Comparison of ENCODE assay signal across 16 cellular contexts in genomic region chr10:76285012-76285411, GRCh38.
DNase-seq lines count a peak whose midpoint lies in the region; ATAC-seq and TF ChIP-seq lines count a peak whose summit lies in the region.
"Had no signal": no experiment of that assay in that cellular context is flagged by ENCODE, and none has a peak within 500 bp of the region (broad histone marks: within the 10 kb centered on the region; RNA-seq: fewer than 3 reads in every experiment).

No MANE protein-coding gene starts in this region.

- H3K18ac ChIP-seq in IMR-90 (ENCODE audit: low read depth, low read length), result peak overlapping the region; percentile 90; the same call in 1 of the 2 replicates

- intact Hi-C loops in IMR-90 (cut with micrococcal nuclease), result no loop called here

- peak overlapping the region; percentile 12; the same call in 1 of the 2 replicates for H4K91ac ChIP-seq in IMR-90 (ENCODE audit: insufficient read depth, low read depth, low read length)

- ATAC-seq in IMR-90 (ENCODE audit: low read depth) (peak; percentile 83), GM21515 (IDR thresholded peaks at IDR 0.05; ENCODE audit: unreplicated experiment) (no peak), GM21825 (IDR thresholded peaks at IDR 0.05; ENCODE audit: unreplicated experiment) (no peak), HG03175 (IDR thresholded peaks at IDR 0.05; ENCODE audit: unreplicated experiment) (no peak)
- ATAC-seq: WTC11 had no signal

- H3K36me3 ChIP-seq in IMR-90 (ENCODE audit: control insufficient read depth, insufficient read depth, low read length), result no peaks in the 10 kb centered on the region
- H3K36me3 ChIP-seq: BLaER1 treated with 17β-estradiol and CSF1 and Interleukin-3, amounts not matched to agents 10 nM and 100 nM; esophagus squamous epithelium; HAP-1; tibial artery had no signal

- H4K20me1 ChIP-seq in IMR-90 (ENCODE audit: insufficient read depth, low read length), result no peaks in the 10 kb centered on the region
- H4K20me1 ChIP-seq: BLaER1 treated with 17β-estradiol and CSF1 and Interleukin-3, amounts not matched to agents 10 nM and 100 nM had no signal

- H3K9me3 ChIP-seq in IMR-90 (ENCODE audit: control insufficient read depth, insufficient read depth, low read length), result no peaks in the 10 kb centered on the region
- H3K9me3 ChIP-seq: esophagus squamous epithelium, HAP-1, tibial artery had no signal

- CTCF ChIA-PET in IMR-90 (lab: Yijun Ruan, JAX), result no interaction called here

- BruUV-seq in IMR-90 (replicated peaks; lab: Mats Ljungman, UMichigan), result no TSS peak

- POLR2A ChIA-PET in IMR-90 (lab: Charles Lee; ENCODE audit: unreplicated experiment), result interaction anchor here (0.5 kb wide), 1 partner anchor 247 kb away, joined by 3 read pairs; no protein-coding TSS in a partner anchor

- no peak overlapping the region for H2AFZ ChIP-seq in IMR-90 (replicated peaks; ENCODE audit: low read length, poor library complexity)

- peak overlapping the region; percentile 51; the same call in 1 of the 2 replicates for H3K4ac ChIP-seq in IMR-90 (ENCODE audit: low read depth, low read length)

- no peak for TF ChIP-seq RAD21 in IMR-90 (IDR thresholded peaks at IDR 0.05; ENCODE audit: low read length)

- H2BK15ac ChIP-seq in IMR-90 (ENCODE audit: low read depth, low read length), result peak overlapping the region; percentile 49; the same call in 1 of the 3 replicates

- 0 out of 2 replicates have a peak overlapping the region, but pooled peaks have one; percentile 15 for H3K14ac ChIP-seq in IMR-90 (replicated peaks; ENCODE audit: low read depth, low read length)

- H3K27me3 ChIP-seq in IMR-90 (ENCODE audit: control insufficient read depth, insufficient read depth, low read length), result no peaks in the 10 kb centered on the region
- H3K27me3 ChIP-seq: BLaER1 treated with 17β-estradiol and CSF1 and Interleukin-3, amounts not matched to agents 10 nM and 100 nM; esophagus squamous epithelium; tibial artery had no signal

- dilution Hi-C loops in IMR-90 (cut with HindIII; ENCODE audit: low sequenced_read_pairs, unreplicated experiment), result no loop called here

- H2AK9ac ChIP-seq in IMR-90 (replicated peaks; ENCODE audit: low read depth, low read length, poor library complexity), result no peak overlapping the region

- WGBS in IMR-90 (ENCODE audit: extremely low coverage in 2 of 2, insufficient read length in 1 of 2), 2 experiments, result no CpG with 5 or more reads among the region's 1 CpG

- peak overlapping the region; percentile 82 for H2BK120ac ChIP-seq in IMR-90 (ENCODE audit: low read depth, low read length)

- H3K4me2 ChIP-seq in IMR-90 (ENCODE audit: low read depth, low read length), result no peak overlapping the region
- H3K4me2 ChIP-seq: BLaER1 treated with 17β-estradiol and CSF1 and Interleukin-3, amounts not matched to agents 10 nM and 100 nM had no signal

- no peak overlapping the region; the same call in 1 of the 2 replicates for H3K27ac ChIP-seq in IMR-90 (ENCODE audit: insufficient read depth, low read length)
- H3K27ac ChIP-seq: BLaER1 treated with 17β-estradiol and CSF1 and Interleukin-3, amounts not matched to agents 10 nM and 100 nM; esophagus squamous epithelium; tibial artery had no signal

- TF ChIP-seq CTCF in IMR-90 (conservative IDR thresholded peaks at IDR 0.05; ENCODE audit: low read depth, low read length), result 0 out of 2 replicates have a peak, but pooled peaks have one; percentile 2
- no peak for TF ChIP-seq CTCF in cardiac fibroblast (IDR thresholded peaks at IDR 0.05; ENCODE audit: low read depth, low read length)

- peak overlapping the region; percentile 58; the same call in 1 of the 2 replicates for H4K5ac ChIP-seq in IMR-90 (ENCODE audit: low read depth, low read length)

- peaks cover 11% of the 10 kb centered on the region for H3K4me1 ChIP-seq in IMR-90 (ENCODE audit: control insufficient read depth, insufficient read depth, low read length)
- H3K4me1 ChIP-seq: BLaER1 treated with 17β-estradiol and CSF1 and Interleukin-3, amounts not matched to agents 10 nM and 100 nM; esophagus squamous epithelium; HAP-1 had no signal

- no peak for TF ChIP-seq POLR2A in IMR-90 (IDR thresholded peaks at IDR 0.05; ENCODE audit: low read depth, low read length)

- DNase-seq in AG08396 (ENCODE audit: low spot score) (peak; percentile 52), IMR-90 (peak; percentile 88), cardiac fibroblast (ENCODE audit: low read depth in 2 of 2) (peak; percentile 78 to 91), kidney tubule cell (ENCODE audit: low spot score) (peak; percentile 96), COR-L47 (lab: John Stamatoyannopoulos, UW) (no peak)
- DNase-seq: activated CD8-positive, alpha-beta memory T cell treated with anti-CD3 and anti-CD28 coated beads, Interleukin-2, amount 50 U/mL, for 4 hours; esophagus squamous epithelium; GDM1; occipital lobe; tibial artery had no signal

- peak overlapping the region; percentile 83; the same call in 1 of the 2 replicates for H2BK20ac ChIP-seq in IMR-90 (ENCODE audit: low read depth, low read length)

- in situ Hi-C loops in IMR-90 (cut with MboI; ENCODE audit: low sequenced_read_pairs), result no loop called here

- H4K8ac ChIP-seq in IMR-90 (ENCODE audit: low read depth in 2 of 2, low read length in 2 of 2), result peak overlapping the region; percentile 34 to 42; a peak in 3 of 4 replicates

- peak overlapping the region; percentile 86 for H2BK5ac ChIP-seq in IMR-90 (ENCODE audit: low read depth, low read length, poor library complexity, severe bottlenecking)

- H3K4me3 ChIP-seq in IMR-90 (ENCODE audit: insufficient read depth, low read depth, low read length) (no peak overlapping the region), cardiac fibroblast (replicated peaks in 1 of 2; ENCODE audit: low read depth in 2 of 2, low read length in 2 of 2) (no peak overlapping the region)
- H3K4me3 ChIP-seq: BLaER1 treated with 17β-estradiol and CSF1 and Interleukin-3, amounts not matched to agents 10 nM and 100 nM; esophagus squamous epithelium; HAP-1; tibial artery had no signal

- H3K9ac ChIP-seq in IMR-90 (ENCODE audit: low read depth, low read length), result no peak overlapping the region
- H3K9ac ChIP-seq: BLaER1 treated with 17β-estradiol and CSF1 and Interleukin-3, amounts not matched to agents 10 nM and 100 nM had no signal

- H3K23ac ChIP-seq in IMR-90 (ENCODE audit: low read depth, low read length), result no peak overlapping the region

- H3K56ac ChIP-seq in IMR-90 (ENCODE audit: extremely low read depth, insufficient read depth, low read length), result 0 out of 2 replicates have a peak overlapping the region, but pooled peaks have one; percentile 37

- H3K9me1 ChIP-seq in IMR-90 (ENCODE audit: insufficient read depth, low read length), result no peaks in the 10 kb centered on the region

- no peak overlapping the region for H2AK5ac ChIP-seq in IMR-90 (ENCODE audit: low read depth, low read length)

- H3K79me1 ChIP-seq in IMR-90 (ENCODE audit: low read depth in 1 of 2, low read length in 2 of 2), result no peaks in the 10 kb centered on the region

TF ChIP-seq in IMR-90, 13 proteins besides CTCF, POLR2A, EP300 and RAD21:
- peak; percentile 41; the same call in 1 of the 2 replicates for TF ChIP-seq FOS (IDR thresholded peaks at IDR 0.05; ENCODE audit: low read depth, low read length)
- peak; percentile 83 for TF ChIP-seq CEBPB (IDR thresholded peaks at IDR 0.05; ENCODE audit: low read depth, low read length)
- no peak for TF ChIP-seq MAFK (IDR thresholded peaks at IDR 0.05; ENCODE audit: low read depth, low read length)
